In genomic region chr10:13916384-13916947, GRCh38 we compare ENCODE assay signal across 1 cellular context.
A peak's percentile ranks its signal among the peaks of the same experiment; 100 is the strongest.
TF ChIP-seq lines count a peak whose summit lies in the region.

No MANE protein-coding gene starts in this region.

TF ChIP-seq in K562, 482 proteins besides CTCF, POLR2A, EP300 and RAD21 (continued from another document):
- no peak for TF ChIP-seq CEBPZ (IDR thresholded peaks at IDR 0.05; ENCODE audit: borderline replicate concordance, low read depth, low read length)
- peak; percentile 48 for TF ChIP-seq RBM25 (IDR thresholded peaks at IDR 0.05; ENCODE audit: low read depth, low read length, severe bottlenecking)
TF ChIP-seq in K562: peak in this region for 6.
